Comparison of ENCODE assay signal across 1 cellular context in the genomic region with DNA sequence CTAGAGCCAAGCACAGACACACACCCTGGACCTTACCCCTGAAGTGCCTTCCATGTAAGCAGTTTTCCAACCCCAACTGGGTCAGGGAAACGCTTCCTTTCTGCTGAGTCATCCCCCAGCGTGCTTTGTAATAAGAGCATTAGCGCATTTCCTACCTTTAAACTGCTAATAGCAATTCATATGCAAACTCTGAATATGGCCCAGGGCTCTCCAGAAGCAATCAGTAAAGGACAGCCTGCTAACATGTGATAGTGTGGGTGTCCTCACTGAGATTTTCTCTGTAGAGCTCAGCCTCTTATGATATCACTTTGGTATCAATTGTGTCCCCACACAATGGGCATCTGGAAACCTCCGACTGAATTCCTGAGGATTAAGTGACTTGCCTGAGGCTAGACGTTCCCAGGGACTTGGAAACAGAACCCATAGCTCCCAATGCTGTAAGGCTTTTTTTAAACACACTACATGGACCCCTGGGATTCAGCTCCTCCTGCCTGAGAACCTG.
A peak's percentile ranks its signal among the peaks of the same experiment; 100 is the strongest.
TF ChIP-seq lines count a peak whose summit lies in the region.

No MANE protein-coding gene starts in this region.

TF ChIP-seq in K562, 482 proteins besides CTCF, POLR2A, EP300 and RAD21 (continued from another document):
- TF ChIP-seq, protein P1, sequence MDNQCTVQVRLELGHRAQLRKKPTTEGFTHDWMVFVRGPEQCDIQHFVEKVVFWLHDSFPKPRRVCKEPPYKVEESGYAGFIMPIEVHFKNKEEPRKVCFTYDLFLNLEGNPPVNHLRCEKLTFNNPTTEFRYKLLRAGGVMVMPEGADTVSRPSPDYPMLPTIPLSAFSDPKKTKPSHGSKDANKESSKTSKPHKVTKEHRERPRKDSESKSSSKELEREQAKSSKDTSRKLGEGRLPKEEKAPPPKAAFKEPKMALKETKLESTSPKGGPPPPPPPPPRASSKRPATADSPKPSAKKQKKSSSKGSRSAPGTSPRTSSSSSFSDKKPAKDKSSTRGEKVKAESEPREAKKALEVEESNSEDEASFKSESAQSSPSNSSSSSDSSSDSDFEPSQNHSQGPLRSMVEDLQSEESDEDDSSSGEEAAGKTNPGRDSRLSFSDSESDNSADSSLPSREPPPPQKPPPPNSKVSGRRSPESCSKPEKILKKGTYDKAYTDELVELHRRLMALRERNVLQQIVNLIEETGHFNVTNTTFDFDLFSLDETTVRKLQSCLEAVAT (IDR thresholded peaks at IDR 0.05), result no peak
- TF ChIP-seq MEF2A (IDR thresholded peaks at IDR 0.05; ENCODE audit: control insufficient read depth, low read depth, low read length) (no peak), NFE2L1 (tag; IDR thresholded peaks at IDR 0.05; ENCODE audit: borderline replicate concordance, low read depth) (peak; percentile 38; the same call in 1 of the 2 replicates), SREBF1 (IDR thresholded peaks at IDR 0.05; ENCODE audit: borderline replicate concordance, low read depth, low read length) (no peak), C11orf30 (IDR thresholded peaks at IDR 0.05; ENCODE audit: low read depth) (peak; percentile 44; the same call in 1 of the 2 replicates), ZNF695 (CRISPR knock-in tag; IDR thresholded peaks at IDR 0.05) (no peak), MAFF (IDR thresholded peaks at IDR 0.05; ENCODE audit: low read length) (peak; percentile 60), MYC (IDR thresholded peaks at IDR 0.05; ENCODE audit: low read depth, low read length) (no peak), MYC (CRISPR knock-in tag; IDR thresholded peaks at IDR 0.05; ENCODE audit: borderline replicate concordance, low read depth) (no peak), SMAD1 (IDR thresholded peaks at IDR 0.05; ENCODE audit: low read depth, low read length, partially characterized antibody) (no peak), MAFK (IDR thresholded peaks at IDR 0.05; ENCODE audit: low read length) (peak; percentile 37; the same call in 1 of the 2 replicates), HEY1 (CRISPR knock-in tag; IDR thresholded peaks at IDR 0.05; ENCODE audit: borderline replicate concordance) (no peak)
- TF ChIP-seq, protein P2, sequence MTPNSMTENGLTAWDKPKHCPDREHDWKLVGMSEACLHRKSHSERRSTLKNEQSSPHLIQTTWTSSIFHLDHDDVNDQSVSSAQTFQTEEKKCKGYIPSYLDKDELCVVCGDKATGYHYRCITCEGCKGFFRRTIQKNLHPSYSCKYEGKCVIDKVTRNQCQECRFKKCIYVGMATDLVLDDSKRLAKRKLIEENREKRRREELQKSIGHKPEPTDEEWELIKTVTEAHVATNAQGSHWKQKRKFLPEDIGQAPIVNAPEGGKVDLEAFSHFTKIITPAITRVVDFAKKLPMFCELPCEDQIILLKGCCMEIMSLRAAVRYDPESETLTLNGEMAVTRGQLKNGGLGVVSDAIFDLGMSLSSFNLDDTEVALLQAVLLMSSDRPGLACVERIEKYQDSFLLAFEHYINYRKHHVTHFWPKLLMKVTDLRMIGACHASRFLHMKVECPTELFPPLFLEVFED (CRISPR knock-in tag; conservative IDR thresholded peaks at IDR 0.05), result no peak
- TF ChIP-seq, protein P3, sequence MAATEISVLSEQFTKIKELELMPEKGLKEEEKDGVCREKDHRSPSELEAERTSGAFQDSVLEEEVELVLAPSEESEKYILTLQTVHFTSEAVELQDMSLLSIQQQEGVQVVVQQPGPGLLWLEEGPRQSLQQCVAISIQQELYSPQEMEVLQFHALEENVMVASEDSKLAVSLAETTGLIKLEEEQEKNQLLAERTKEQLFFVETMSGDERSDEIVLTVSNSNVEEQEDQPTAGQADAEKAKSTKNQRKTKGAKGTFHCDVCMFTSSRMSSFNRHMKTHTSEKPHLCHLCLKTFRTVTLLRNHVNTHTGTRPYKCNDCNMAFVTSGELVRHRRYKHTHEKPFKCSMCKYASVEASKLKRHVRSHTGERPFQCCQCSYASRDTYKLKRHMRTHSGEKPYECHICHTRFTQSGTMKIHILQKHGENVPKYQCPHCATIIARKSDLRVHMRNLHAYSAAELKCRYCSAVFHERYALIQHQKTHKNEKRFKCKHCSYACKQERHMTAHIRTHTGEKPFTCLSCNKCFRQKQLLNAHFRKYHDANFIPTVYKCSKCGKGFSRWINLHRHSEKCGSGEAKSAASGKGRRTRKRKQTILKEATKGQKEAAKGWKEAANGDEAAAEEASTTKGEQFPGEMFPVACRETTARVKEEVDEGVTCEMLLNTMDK (IDR thresholded peaks at IDR 0.05; ENCODE audit: borderline replicate concordance, insufficient read depth, low read depth, low read length, poor library complexity, severe bottlenecking), result no peak
- TF ChIP-seq, protein P4, sequence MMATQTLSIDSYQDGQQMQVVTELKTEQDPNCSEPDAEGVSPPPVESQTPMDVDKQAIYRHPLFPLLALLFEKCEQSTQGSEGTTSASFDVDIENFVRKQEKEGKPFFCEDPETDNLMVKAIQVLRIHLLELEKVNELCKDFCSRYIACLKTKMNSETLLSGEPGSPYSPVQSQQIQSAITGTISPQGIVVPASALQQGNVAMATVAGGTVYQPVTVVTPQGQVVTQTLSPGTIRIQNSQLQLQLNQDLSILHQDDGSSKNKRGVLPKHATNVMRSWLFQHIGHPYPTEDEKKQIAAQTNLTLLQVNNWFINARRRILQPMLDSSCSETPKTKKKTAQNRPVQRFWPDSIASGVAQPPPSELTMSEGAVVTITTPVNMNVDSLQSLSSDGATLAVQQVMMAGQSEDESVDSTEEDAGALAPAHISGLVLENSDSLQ (IDR thresholded peaks at IDR 0.05), result no peak
TF ChIP-seq in K562: peak in this region for 7.
